In genomic region chr17:75755990-75756389, GRCh38 we compare ENCODE assay signal across 16 cellular contexts.
"Had no signal": no experiment of that assay in that cellular context is flagged by ENCODE, and none has a peak within 500 bp of the region (broad histone marks: within the 10 kb centered on the region; RNA-seq: fewer than 3 reads in every experiment).

No MANE protein-coding gene starts in this region.

- H3K4me3 Mint-ChIP-seq: activated naive CD4-positive, alpha-beta T cell treated with anti-CD3 and anti-CD28 coated beads, Interleukin-2, amount 10 ng/mL, durations not matched to agents 7 days and 5 days had no signal

- H3K79me2 ChIP-seq: hepatocyte had no signal

- H3K9me3 ChIP-seq: adrenal gland, esophagus muscularis mucosa, mucosa of descending colon, neutrophil, uterus had no signal

- H3K27me3 Mint-ChIP-seq: naive thymus-derived CD4-positive, alpha-beta T cell had no signal

- H3K36me3 Mint-ChIP-seq: activated naive CD4-positive, alpha-beta T cell treated with anti-CD3 and anti-CD28 coated beads, Interleukin-2, amount 10 ng/mL, durations not matched to agents 7 days and 5 days; naive thymus-derived CD4-positive, alpha-beta T cell had no signal

- H3K4me2 ChIP-seq: hepatocyte had no signal

- H3K9me3 Mint-ChIP-seq: activated naive CD4-positive, alpha-beta T cell treated with anti-CD3 and anti-CD28 coated beads, Interleukin-2, amount 10 ng/mL, durations not matched to agents 7 days and 5 days; activated T-helper 2 cell treated with anti-CD3 and anti-CD28 coated beads, Interferon-gamma antibody, Interleukin-2, Interleukin-4, amounts not matched to agents 10 μg/mL and 5 μg/mL and 100 μg/mL, durations not matched to agents 14 hours and 24 hours and 36 hours; naive thymus-derived CD4-positive, alpha-beta T cell had no signal

- ATAC-seq: naive thymus-derived CD4-positive, alpha-beta T cell had no signal

- H3K27ac Mint-ChIP-seq: activated naive CD4-positive, alpha-beta T cell treated with anti-CD3 and anti-CD28 coated beads, Interleukin-2, amount 10 ng/mL, durations not matched to agents 7 days and 5 days; activated T-helper 2 cell treated with anti-CD3 and anti-CD28 coated beads, Interferon-gamma antibody, Interleukin-2, Interleukin-4, amounts not matched to agents 10 μg/mL and 5 μg/mL and 100 μg/mL, durations not matched to agents 14 hours and 24 hours and 36 hours had no signal

- H3K27me3 ChIP-seq: adrenal gland, esophagus muscularis mucosa, hepatocyte, uterus had no signal

- DNase-seq: activated CD4-positive, alpha-beta T cell treated with anti-CD3 and anti-CD28 coated beads for 1 hour; activated CD4-positive, alpha-beta T cell treated with anti-CD3 and anti-CD28 coated beads, Interleukin-2, amount 50 U/mL, for 48 hours; activated naive CD4-positive, alpha-beta T cell treated with anti-CD3 and anti-CD28 coated beads, Interleukin-2, amount 10 ng/mL, durations not matched to agents 7 days and 5 days; adrenal gland; naive thymus-derived CD4-positive, alpha-beta T cell; stimulated activated CD4-positive, alpha-beta T cell treated with anti-CD3 and anti-CD28 coated beads, Interleukin-12 subunit alpha, Interleukin-12 subunit beta, amount 100 ng/mL, for 4 hours; stimulated activated CD4-positive, alpha-beta T cell treated with anti-CD3 and anti-CD28 coated beads, Interleukin-2, amount 100 ng/mL, for 24 hours; T-helper 9 cell; uterus had no signal

- H3K27ac ChIP-seq: adrenal gland, coronary artery, esophagus muscularis mucosa, hepatocyte, neutrophil, uterus had no signal

- FAIRE-seq: keratinocyte had no signal

- H2AFZ ChIP-seq: hepatocyte had no signal

- H3K36me3 ChIP-seq: uterus had no signal

- H3K4me3 ChIP-seq: adrenal gland, coronary artery, esophagus muscularis mucosa, hepatocyte, mucosa of descending colon, uterus had no signal
